8 cellular contexts compared by ENCODE assay signal in the genomic region with DNA sequence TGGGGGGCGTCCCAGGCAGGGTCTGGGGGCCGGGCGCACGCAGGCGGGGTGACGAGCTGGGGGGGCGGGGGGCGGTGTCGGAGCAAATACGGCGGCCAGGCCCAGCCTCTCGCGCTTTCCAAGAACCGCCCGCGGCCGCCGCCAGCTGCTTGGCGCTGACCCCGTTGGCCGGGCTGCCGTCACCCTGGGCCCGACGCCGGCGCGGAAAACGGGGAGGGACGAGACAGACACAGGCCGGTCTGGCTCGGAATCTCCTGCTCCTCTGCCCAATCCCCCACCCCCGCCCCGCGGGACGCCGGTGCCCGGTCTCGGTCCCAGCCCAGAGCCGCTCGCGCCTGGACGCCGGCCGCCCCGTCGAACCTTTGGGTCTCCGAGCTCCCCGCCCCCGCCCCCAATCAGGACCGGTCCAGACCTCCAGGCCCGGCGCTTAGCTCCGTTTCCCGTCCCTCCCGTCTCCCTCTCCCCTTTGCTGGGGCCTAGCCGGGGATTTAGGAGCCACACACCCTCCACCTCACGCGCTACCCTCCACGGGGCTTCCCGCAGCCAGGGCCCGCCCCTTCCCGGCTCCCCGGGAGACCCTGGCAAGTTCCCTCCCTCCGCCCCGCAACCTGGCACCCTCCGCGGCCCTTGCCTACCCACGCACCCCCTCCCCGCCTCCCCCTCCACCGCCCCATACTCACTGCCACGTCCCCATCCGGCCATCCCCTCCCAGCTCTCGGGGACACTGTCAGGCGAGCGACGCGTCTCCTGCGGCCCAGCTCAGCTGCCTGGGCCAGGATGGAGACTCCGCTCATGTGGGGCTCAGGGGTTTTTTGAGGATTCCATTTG. TPM values are rescaled to one million over a fixed set of nuclear protein-coding genes. Genes with fewer than 3 reads are reported as not detected.
A peak's percentile ranks its signal among the peaks of the same experiment; 100 is the strongest.
DNase-seq lines count a peak whose midpoint lies in the region; ATAC-seq and FAIRE-seq lines count a peak whose summit lies in the region.

No MANE protein-coding gene starts in this region.

- peak overlapping the region in 1 of 2 donors; percentile 44 for H3K4me3 ChIP-seq in small intestine (ENCODE audit: low read depth in 1 of 2, low read length in 2 of 2)
- no peak overlapping the region for H3K4me3 ChIP-seq in HAP-1

- H3K4me1 ChIP-seq in small intestine (ENCODE audit: control insufficient read depth in 2 of 2, insufficient read depth in 1 of 2, low read depth in 1 of 2, low read length in 1 of 2) (no peaks in the 10 kb centered on the region), HAP-1 (no peaks in the 10 kb centered on the region)

- H3K4me3 Mint-ChIP-seq in immature natural killer cell = peak overlapping the region; percentile 85 to 88 (median 86)
- peak overlapping the region; percentile 44 to 71 for H3K4me3 Mint-ChIP-seq in stimulated activated naive CD8-positive, alpha-beta T cell treated with anti-CD3 and anti-CD28 coated beads, Interleukin-15, amount 100 ng/mL, for 72 hours

- H3K36me3 ChIP-seq in small intestine (ENCODE audit: control insufficient read depth in 2 of 2, insufficient read depth in 2 of 2, low read length in 2 of 2) = no peaks in the 10 kb centered on the region
- H3K36me3 ChIP-seq in HAP-1 (replicated peaks) = no peaks in the 10 kb centered on the region

- no peak for ATAC-seq in stimulated activated naive CD8-positive, alpha-beta T cell treated with anti-CD3 and anti-CD28 coated beads, Interleukin-15, amount 100 ng/mL, for 72 hours
- no peak for ATAC-seq in HG03159 (IDR thresholded peaks at IDR 0.05; ENCODE audit: unreplicated experiment)

- in situ Hi-C loops in HAP-1 (cut with MboI; ENCODE audit: low sequenced_read_pairs) = no loop called here

- no peaks in the 10 kb centered on the region for H3K9me3 ChIP-seq in small intestine (ENCODE audit: control insufficient read depth, low read depth)
- no peaks in the 10 kb centered on the region for H3K9me3 ChIP-seq in HAP-1

- WGBS in small intestine, 3 donors = 6 to 8% (median 6%) methylated on average over 40 to 79 of the region's 79 CpGs

- FAIRE-seq in small intestine (lab: Jason Lieb, UNC) = no peak

- H3K27me3 Mint-ChIP-seq in immature natural killer cell (ENCODE audit: low read depth in 3 of 3) = peaks cover 7 to 23% (median 8%) of the 10 kb centered on the region in 3 donors
- H3K27me3 Mint-ChIP-seq in stimulated activated naive CD8-positive, alpha-beta T cell treated with anti-CD3 and anti-CD28 coated beads, Interleukin-15, amount 100 ng/mL, for 72 hours = peaks cover 7% of the 10 kb centered on the region

- H3K4me1 Mint-ChIP-seq in immature natural killer cell = peaks cover 0 to 14% of the 10 kb centered on the region in 2 donors
- H3K4me1 Mint-ChIP-seq in stimulated activated naive CD8-positive, alpha-beta T cell treated with anti-CD3 and anti-CD28 coated beads, Interleukin-15, amount 100 ng/mL, for 72 hours = peaks cover 20% of the 10 kb centered on the region

- peak overlapping the region in 1 of 2 donors; percentile 70 for H3K27ac ChIP-seq in small intestine (ENCODE audit: low read depth in 1 of 2, low read length in 1 of 2)

- H3K36me3 Mint-ChIP-seq in immature natural killer cell = no peaks in the 10 kb centered on the region

- peaks cover 2 to 4% of the 10 kb centered on the region in 2 donors for H3K27me3 ChIP-seq in small intestine (ENCODE audit: control insufficient read depth in 2 of 2, insufficient read depth in 2 of 2, low read length in 2 of 2)
- H3K27me3 ChIP-seq in HAP-1 (ENCODE audit: low read depth) = no peaks in the 10 kb centered on the region

- peaks cover 0 to 2% (median 0%) of the 10 kb centered on the region in 6 donors for H3K9me3 Mint-ChIP-seq in immature natural killer cell
- no peaks in the 10 kb centered on the region for H3K9me3 Mint-ChIP-seq in stimulated activated naive CD8-positive, alpha-beta T cell treated with anti-CD3 and anti-CD28 coated beads, Interleukin-15, amount 100 ng/mL, for 72 hours

- H3K27ac Mint-ChIP-seq in immature natural killer cell = peak overlapping the region; percentile 86 to 95 (median 94)
- no peak overlapping the region for H3K27ac Mint-ChIP-seq in stimulated activated naive CD8-positive, alpha-beta T cell treated with anti-CD3 and anti-CD28 coated beads, Interleukin-15, amount 100 ng/mL, for 72 hours

- DNase-seq in NCI-H146 (lab: John Stamatoyannopoulos, UW) (peak; percentile 11), NCI-H146 treated with DMSO at 0.1 percent for 48 hours (lab: John Stamatoyannopoulos, UW; ENCODE audit: unreplicated experiment) (no peak), astrocyte of the hippocampus (ENCODE audit: low read depth, low spot score) (peak; percentile 55), immature natural killer cell (peak; percentile 61 to 74 (median 68)), small intestine (no peak), HAP-1 (ENCODE audit: low spot score in 2 of 2) (no peak)
- no peak for DNase-seq in stimulated activated naive CD8-positive, alpha-beta T cell treated with anti-CD3 and anti-CD28 coated beads, Interleukin-15, amount 100 ng/mL, for 72 hours

RNA-seq across cellular contexts. Expression of a gene that starts 0.8 kb away (rescaled TPM):
- polyA plus RNA-seq in immature natural killer cell = 10 to 100 TPM; 10.4 to 22.3 (median 12.6) TPM
- polyA plus RNA-seq in small intestine = 10 to 100 TPM in 1 of 3 donors, 1 to 10 TPM in 2; 1.2 to 16.5 (median 1.6) TPM

RNA-seq across cellular contexts. Expression of a gene that starts 15.9 kb away (rescaled TPM):
- polyA plus RNA-seq in immature natural killer cell = 10 to 100 TPM; 44.0 to 89.0 (median 86.7) TPM
- polyA plus RNA-seq in small intestine = 100 to 1,000 TPM in 2 of 3 donors, 10 to 100 TPM in 1; 53.3 to 213 (median 178) TPM

RNA-seq across cellular contexts. Expression of a gene that starts 27.6 kb away (rescaled TPM):
- polyA plus RNA-seq in immature natural killer cell (10 to 100 TPM in 1 of 3 donors, 1 to 10 TPM in 2; 4.8 to 25.0 (median 8.1) TPM), small intestine (10 to 100 TPM; 32.0 to 61.7 (median 58.1) TPM)

RNA-seq across cellular contexts. Expression of a gene that starts 31.2 kb away (rescaled TPM):
- polyA plus RNA-seq in immature natural killer cell = 1 to 10 TPM in 2 of 3 donors, under 1 TPM in 1; 0.64 to 1.4 (median 1.1) TPM
- 1 to 10 TPM in 2 of 3 donors, under 1 TPM in 1; 0.54 to 2.9 (median 2.2) TPM for polyA plus RNA-seq in small intestine

RNA-seq across cellular contexts. Expression of a gene that starts 56.5 kb away (rescaled TPM):
- 100 to 1,000 TPM; 159 to 241 (median 160) TPM for polyA plus RNA-seq in immature natural killer cell
- polyA plus RNA-seq in small intestine = 100 to 1,000 TPM; 115 to 140 (median 133) TPM

Comparison
In these comparisons a context has a peak if more than half of its experiments do, and no peak if none do; other contexts are left out.
1. DNase-seq: peak in NCI-H146 (single experiment), astrocyte of the hippocampus (single experiment) and immature natural killer cell (3 of 3); none in NCI-H146 treated with DMSO at 0.1 percent for 48 hours (single experiment), stimulated activated naive CD8-positive, alpha-beta T cell treated with anti-CD3 and anti-CD28 coated beads, Interleukin-15, amount 100 ng/mL, for 72 hours (0 of 2), small intestine (single experiment) and HAP-1 (0 of 2).
2. H3K27ac Mint-ChIP-seq: peak in immature natural killer cell (6 of 6); none in stimulated activated naive CD8-positive, alpha-beta T cell treated with anti-CD3 and anti-CD28 coated beads, Interleukin-15, amount 100 ng/mL, for 72 hours (0 of 2).